ENCODE assay signal across 9 cellular contexts in the genomic region with DNA sequence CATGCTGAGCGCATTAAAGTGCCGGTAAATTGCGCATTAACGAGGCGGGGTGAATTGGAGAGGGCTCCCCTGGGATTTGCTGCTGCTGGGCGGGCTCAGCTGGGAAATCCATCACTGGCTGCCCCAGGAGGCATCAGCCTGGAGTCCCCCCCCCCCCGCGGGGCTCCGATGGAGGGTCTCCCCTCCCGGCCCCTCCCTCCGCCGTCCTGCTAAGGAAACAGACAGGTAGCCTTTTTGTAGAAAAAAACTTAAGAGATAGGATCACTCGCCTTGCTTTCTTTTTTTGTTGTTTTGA. TPM values are rescaled to one million over a fixed set of nuclear protein-coding genes. Genes with fewer than 3 reads are reported as not detected.
DNase-seq lines count a peak whose midpoint lies in the region; ATAC-seq and TF ChIP-seq lines count a peak whose summit lies in the region.
"Had no signal": no experiment of that assay in that cellular context is flagged by ENCODE, and none has a peak within 500 bp of the region (broad histone marks: within the 10 kb centered on the region; RNA-seq: fewer than 3 reads in every experiment).

No MANE protein-coding gene starts in this region.

- H3K23ac ChIP-seq in trophoblast cell (ENCODE audit: low read length) = no peak overlapping the region

- no peak for TF ChIP-seq CTCF in esophagus squamous epithelium (IDR thresholded peaks at IDR 0.05)

- H3K18ac ChIP-seq in trophoblast cell (ENCODE audit: low read length) = no peak overlapping the region

- H3K9me3 ChIP-seq in BLaER1 (no peaks in the 10 kb centered on the region), esophagus squamous epithelium (no peaks in the 10 kb centered on the region), trophoblast cell (ENCODE audit: insufficient read depth, low read depth, low read length) (no peaks in the 10 kb centered on the region)

- no peaks in the 10 kb centered on the region for H4K20me1 ChIP-seq in BLaER1

- no peak overlapping the region for H2BK12ac ChIP-seq in trophoblast cell (ENCODE audit: low read length)

- H3K27me3 Mint-ChIP-seq in stimulated activated naive CD8-positive, alpha-beta T cell treated with anti-CD3 and anti-CD28 coated beads, Interleukin-15, amount 100 ng/mL, for 72 hours = peaks cover 49% of the 10 kb centered on the region

- H2BK5ac ChIP-seq in trophoblast cell (ENCODE audit: low read depth, low read length, poor library complexity) = no peak overlapping the region

- peaks cover 7% of the 10 kb centered on the region for H3K4me1 Mint-ChIP-seq in stimulated activated naive CD8-positive, alpha-beta T cell treated with anti-CD3 and anti-CD28 coated beads, Interleukin-15, amount 100 ng/mL, for 72 hours

- no peak overlapping the region for H3K14ac ChIP-seq in trophoblast cell (ENCODE audit: low read length)

- H3K27me3 ChIP-seq in BLaER1 = no peaks in the 10 kb centered on the region
- peaks cover 0 to 21% (median 0%) of the 10 kb centered on the region in 4 donors for H3K27me3 ChIP-seq in esophagus squamous epithelium
- H3K27me3 ChIP-seq in trophoblast cell (ENCODE audit: insufficient read depth, low read length) = peaks cover 11% of the 10 kb centered on the region

- no peaks in the 10 kb centered on the region for H3K79me1 ChIP-seq in trophoblast cell (ENCODE audit: low read length)

- no peak overlapping the region for H3K27ac Mint-ChIP-seq in stimulated activated naive CD8-positive, alpha-beta T cell treated with anti-CD3 and anti-CD28 coated beads, Interleukin-15, amount 100 ng/mL, for 72 hours

- H4K12ac ChIP-seq in trophoblast cell (ENCODE audit: low read depth, low read length) = no peak overlapping the region

- intact Hi-C loops in esophagus squamous epithelium (cut with DNase I) = no loop called here

- H3K4me3 Mint-ChIP-seq in stimulated activated naive CD8-positive, alpha-beta T cell treated with anti-CD3 and anti-CD28 coated beads, Interleukin-15, amount 100 ng/mL, for 72 hours = no peak overlapping the region

- no peak overlapping the region for H2AFZ ChIP-seq in trophoblast cell (ENCODE audit: insufficient read depth, low read length, poor library complexity)

- no peak overlapping the region for H4K91ac ChIP-seq in trophoblast cell (ENCODE audit: low read depth, low read length)

- H4K8ac ChIP-seq in trophoblast cell (ENCODE audit: low read depth, low read length) = no peak overlapping the region

- H3K27ac ChIP-seq in BLaER1 (peak overlapping the region; percentile 81), esophagus squamous epithelium (peak overlapping the region; percentile 68 to 94 (median 82)), trophoblast cell (ENCODE audit: low read depth, low read length) (no peak overlapping the region)

- H3K4me1 ChIP-seq in BLaER1 = peaks cover 90% of the 10 kb centered on the region
- peaks cover 17 to 33% (median 18%) of the 10 kb centered on the region in 3 donors for H3K4me1 ChIP-seq in esophagus squamous epithelium
- peaks cover 4 to 8% of the 10 kb centered on the region in 2 experiments for H3K4me1 ChIP-seq in trophoblast cell (ENCODE audit: control insufficient read depth in 1 of 2, insufficient read depth in 2 of 2, low read length in 2 of 2)

- H2AK5ac ChIP-seq in trophoblast cell (ENCODE audit: low read length) = no peak overlapping the region

- H3K9ac ChIP-seq in BLaER1 (no peak overlapping the region), trophoblast cell (ENCODE audit: low read length) (no peak overlapping the region)

- H3K36me3 ChIP-seq in BLaER1 (no peaks in the 10 kb centered on the region), esophagus squamous epithelium (no peaks in the 10 kb centered on the region), trophoblast cell (ENCODE audit: control insufficient read depth in 1 of 2, insufficient read depth in 2 of 2, low read length in 2 of 2) (no peaks in the 10 kb centered on the region)

- 0 to 16% methylated on average over 1 to 4 of the region's 13 CpGs for WGBS in esophagus squamous epithelium, 2 donors
- no CpG with 5 or more reads among the region's 13 CpGs for WGBS in trophoblast cell (ENCODE audit: extremely low coverage, insufficient coverage, insufficient read length)

- no peak overlapping the region for H2BK120ac ChIP-seq in trophoblast cell (ENCODE audit: insufficient read depth, low read length, poor library complexity)

- no peak overlapping the region for H3K4ac ChIP-seq in trophoblast cell (ENCODE audit: low read depth, low read length)

- no peak for ATAC-seq in HG02840 (IDR thresholded peaks at IDR 0.05; ENCODE audit: low FRiP score, unreplicated experiment)
- no peak for ATAC-seq in stimulated activated naive CD8-positive, alpha-beta T cell treated with anti-CD3 and anti-CD28 coated beads, Interleukin-15, amount 100 ng/mL, for 72 hours
- no peak for ATAC-seq in HG02981 (IDR thresholded peaks at IDR 0.05; ENCODE audit: unreplicated experiment)

- H3K4me2 ChIP-seq in BLaER1 = peak overlapping the region; percentile 95
- peak overlapping the region; percentile 54 for H3K4me2 ChIP-seq in trophoblast cell (ENCODE audit: low read length)

- DNase-seq in NCI-H1436 treated with DMSO at 0.1 percent for 48 hours (lab: John Stamatoyannopoulos, UW) (peak; percentile 89), esophagus squamous epithelium (lab: John Stamatoyannopoulos, UW) (no peak), trophoblast cell (no peak)
- no peak for DNase-seq in stimulated activated naive CD8-positive, alpha-beta T cell treated with anti-CD3 and anti-CD28 coated beads, Interleukin-15, amount 100 ng/mL, for 72 hours
- no peak for DNase-seq in activated T-cell treated with anti-CD3 and anti-CD28 coated beads, Interleukin-2, amount 50 U/mL, for 48 hours
- DNase-seq: activated CD4-positive, CD25-positive, alpha-beta regulatory T cell treated with anti-CD3 and anti-CD28 coated beads, Interleukin-2, amount 50 U/mL, for 72 hours had no signal

- peak overlapping the region; percentile 50 for H3K4me3 ChIP-seq in BLaER1
- peak overlapping the region in 3 of 4 donors; percentile 27 to 50 (median 31) for H3K4me3 ChIP-seq in esophagus squamous epithelium
- peak overlapping the region; percentile 40 for H3K4me3 ChIP-seq in trophoblast cell (ENCODE audit: low read depth, low read length)

- H3K79me2 ChIP-seq in trophoblast cell (ENCODE audit: control insufficient read depth, insufficient read depth, low read length, poor library complexity) = no peaks in the 10 kb centered on the region

- TF ChIP-seq POLR2A in esophagus squamous epithelium (IDR thresholded peaks at IDR 0.05) = no peak

- H3K9me3 Mint-ChIP-seq in stimulated activated naive CD8-positive, alpha-beta T cell treated with anti-CD3 and anti-CD28 coated beads, Interleukin-15, amount 100 ng/mL, for 72 hours = no peaks in the 10 kb centered on the region

RNA-seq across cellular contexts. Expression of a gene that starts 6.8 kb away (rescaled TPM):
- 1 to 10 TPM in 2 of 4 donors, under 1 TPM in 1, not detected in 1; 0.59 to 3.3 (median 1.9) TPM for total RNA-seq in esophagus squamous epithelium
- 0.21 and 0.58 TPM in 2 replicates for polyA plus RNA-seq in trophoblast cell (2013)

RNA-seq across cellular contexts. Expression of a gene that starts 39.4 kb away (rescaled TPM):
- total RNA-seq in esophagus squamous epithelium = 1 to 10 TPM; 3.1 to 5.9 (median 4.5) TPM
- polyA plus RNA-seq in trophoblast cell (2013) = 2.9 TPM in 2 replicates

RNA-seq across cellular contexts. Expression of a gene that starts 44.9 kb away (rescaled TPM):
- 10 to 100 TPM in 1 of 4 donors, 1 to 10 TPM in 3; 5.4 to 22.7 (median 7.6) TPM for total RNA-seq in esophagus squamous epithelium
- 1.2 and 1.4 TPM in 2 replicates for polyA plus RNA-seq in trophoblast cell (2013)
